9 cellular contexts compared by ENCODE assay signal in genomic region chr5:132180134-132180745, GRCh38. TPM values are rescaled to one million over a fixed set of nuclear protein-coding genes. Genes with fewer than 3 reads are reported as not detected.
DNase-seq lines count a peak whose midpoint lies in the region; ATAC-seq and TF ChIP-seq lines count a peak whose summit lies in the region.
"Had no signal": no experiment of that assay in that cellular context is flagged by ENCODE, and none has a peak within 500 bp of the region (broad histone marks: within the 10 kb centered on the region; RNA-seq: fewer than 3 reads in every experiment).

No MANE protein-coding gene starts in this region.

- H3K4ac ChIP-seq in IMR-90 (ENCODE audit: low read depth, low read length) = no peak overlapping the region

- H3K27me3 Mint-ChIP-seq in T-helper 17 cell = no peaks in the 10 kb centered on the region
- H3K27me3 Mint-ChIP-seq: central memory CD8-positive, alpha-beta T cell had no signal

- no peak overlapping the region for H3K27ac ChIP-seq in IMR-90 (ENCODE audit: insufficient read depth, low read length)

- no peak overlapping the region for H2AK5ac ChIP-seq in IMR-90 (ENCODE audit: low read depth, low read length)

- H3K9me1 ChIP-seq in IMR-90 (ENCODE audit: insufficient read depth, low read length) = 0 out of 2 replicates have a peak, but pooled peaks cover 3% of the 10 kb centered on the region

- no peak overlapping the region for H2BK120ac ChIP-seq in IMR-90 (ENCODE audit: low read depth, low read length)

- DNase-seq in NCI-H510A treated with DMSO at 0.1 percent for 48 hours (lab: John Stamatoyannopoulos, UW) (peak; percentile 31), NCI-H510A (lab: John Stamatoyannopoulos, UW) (no peak), IMR-90 (peak; percentile 74), T-helper 17 cell (no peak), fibroblast of pulmonary artery (ENCODE audit: low read depth) (peak; percentile 82), omental fat pad (ENCODE audit: low spot score) (no peak), NCI-H345 treated with DMSO at 0.1 percent for 48 hours (lab: John Stamatoyannopoulos, UW; ENCODE audit: unreplicated experiment) (no peak)

- peaks cover 2% of the 10 kb centered on the region; the same call in 1 of the 2 replicates for H3K4me1 ChIP-seq in IMR-90 (ENCODE audit: control insufficient read depth, insufficient read depth, low read length)

- no peak overlapping the region for H3K18ac ChIP-seq in IMR-90 (ENCODE audit: low read depth, low read length)

- H2AFZ ChIP-seq in IMR-90 (replicated peaks; ENCODE audit: low read length, poor library complexity) = peak overlapping the region; percentile 47

- intact Hi-C loops in IMR-90 (cut with micrococcal nuclease) = loop anchor here (2.0 to 5.0 kb wide), 3 partner anchors 115 to 207 kb away; partner anchors contain the start of gene SLC22A5

- peak; percentile 75 for ATAC-seq in IMR-90 (ENCODE audit: low read depth)
- no peak for ATAC-seq in T-helper 17 cell
- peak; percentile 35 for ATAC-seq in omental fat pad (ENCODE audit: low FRiP score)
- ATAC-seq in HG02870 (IDR thresholded peaks at IDR 0.05; ENCODE audit: unreplicated experiment) = no peak

- no peak overlapping the region for H2BK5ac ChIP-seq in IMR-90 (ENCODE audit: low read depth, low read length, poor library complexity, severe bottlenecking)

- CTCF ChIA-PET in IMR-90 (lab: Yijun Ruan, JAX) = interaction anchor here (0.6 to 1.4 kb wide), 19 partner anchors 9 to 650 kb away, joined by 3 to 12 read pairs (median 3); partner anchors contain the start of gene IRF1

- WGBS in IMR-90 (ENCODE audit: extremely low coverage in 2 of 2, insufficient read length in 1 of 2), 2 experiments = no CpG with 5 or more reads among the region's 8 CpGs

- H3K4me3 Mint-ChIP-seq in T-helper 17 cell = peak overlapping the region; percentile 10
- H3K4me3 Mint-ChIP-seq: central memory CD8-positive, alpha-beta T cell had no signal

- H4K20me1 ChIP-seq in IMR-90 (ENCODE audit: insufficient read depth, low read length) = no peaks in the 10 kb centered on the region

- TF ChIP-seq CTCF in IMR-90 (conservative IDR thresholded peaks at IDR 0.05; ENCODE audit: low read depth, low read length) (peak; percentile 88), fibroblast of pulmonary artery (IDR thresholded peaks at IDR 0.05; ENCODE audit: low read length, missing control alignments) (peak; percentile 84), omental fat pad (IDR thresholded peaks at IDR 0.05) (peak in 1 of 3 donors; percentile 57)

- no peak overlapping the region for H3K23ac ChIP-seq in IMR-90 (ENCODE audit: low read depth, low read length)

- dilution Hi-C loops in IMR-90 (cut with HindIII; ENCODE audit: low sequenced_read_pairs, unreplicated experiment) = no loop called here

- H4K91ac ChIP-seq in IMR-90 (ENCODE audit: insufficient read depth, low read depth, low read length) = no peak overlapping the region

- TF ChIP-seq RAD21 in IMR-90 (IDR thresholded peaks at IDR 0.05; ENCODE audit: low read length) = peak; percentile 72

- no peaks in the 10 kb centered on the region for H3K36me3 ChIP-seq in IMR-90 (ENCODE audit: control insufficient read depth, insufficient read depth, low read length)

- H3K4me2 ChIP-seq in IMR-90 (ENCODE audit: low read depth, low read length) = peak overlapping the region; percentile 48; the same call in 1 of the 2 replicates

- no peak overlapping the region for H3K56ac ChIP-seq in IMR-90 (ENCODE audit: extremely low read depth, insufficient read depth, low read length)

- no peak overlapping the region for H2AK9ac ChIP-seq in IMR-90 (replicated peaks; ENCODE audit: low read depth, low read length, poor library complexity)

- in situ Hi-C loops in IMR-90 (cut with MboI; ENCODE audit: low sequenced_read_pairs) = loop anchor here (5.0 kb wide), 1 partner anchor 113 kb away; no protein-coding TSS in a partner anchor

- H3K4me3 ChIP-seq in IMR-90 (ENCODE audit: insufficient read depth, low read depth, low read length) = no peak overlapping the region
- no peak overlapping the region for H3K4me3 ChIP-seq in fibroblast of pulmonary artery (replicated peaks; ENCODE audit: low read depth, low read length)

- H3K27me3 ChIP-seq in IMR-90 (ENCODE audit: control insufficient read depth, insufficient read depth, low read length) = no peaks in the 10 kb centered on the region

- H4K8ac ChIP-seq in IMR-90 (ENCODE audit: low read depth in 2 of 2, low read length in 2 of 2) = peak overlapping the region in 1 of 2 experiments; percentile 46; a peak in 1 of 4 replicates

- peaks cover 18% of the 10 kb centered on the region for H3K4me1 Mint-ChIP-seq in T-helper 17 cell

- no peak overlapping the region for H3K14ac ChIP-seq in IMR-90 (replicated peaks; ENCODE audit: low read depth, low read length)

- no peak overlapping the region for H2BK15ac ChIP-seq in IMR-90 (ENCODE audit: low read depth, low read length)

- peak overlapping the region; percentile 4; the same call in 1 of the 2 replicates for H4K5ac ChIP-seq in IMR-90 (ENCODE audit: low read depth, low read length)

- peak overlapping the region; percentile 49 for H3K27ac Mint-ChIP-seq in T-helper 17 cell

- H3K36me3 Mint-ChIP-seq in T-helper 17 cell (ENCODE audit: low read depth) = no peaks in the 10 kb centered on the region

- no TSS peak for BruUV-seq in IMR-90 (replicated peaks; lab: Mats Ljungman, UMichigan)

- POLR2A ChIA-PET in IMR-90 (lab: Charles Lee; ENCODE audit: unreplicated experiment) = no interaction called here

- no peak overlapping the region for H3K9ac ChIP-seq in IMR-90 (ENCODE audit: low read depth, low read length)

- H2BK20ac ChIP-seq in IMR-90 (ENCODE audit: low read depth, low read length) = no peak overlapping the region

- H3K9me3 ChIP-seq in IMR-90 (ENCODE audit: control insufficient read depth, insufficient read depth, low read length) = no peaks in the 10 kb centered on the region
- H3K9me3 ChIP-seq in T-helper 17 cell (ENCODE audit: control insufficient read depth, low read length, poor library complexity, severe bottlenecking) = no peaks in the 10 kb centered on the region

- H3K79me1 ChIP-seq in IMR-90 (ENCODE audit: low read depth in 1 of 2, low read length in 2 of 2) = no peaks in the 10 kb centered on the region

- no peak for TF ChIP-seq POLR2A in IMR-90 (IDR thresholded peaks at IDR 0.05; ENCODE audit: low read depth, low read length)

TF ChIP-seq in IMR-90, 13 proteins besides CTCF, POLR2A, EP300 and RAD21:
- TF ChIP-seq CEBPB (IDR thresholded peaks at IDR 0.05; ENCODE audit: low read depth, low read length) (no peak), SMC3 (IDR thresholded peaks at IDR 0.05; ENCODE audit: low read depth, low read length) (peak; percentile 77)
TF ChIP-seq in IMR-90: peak in this region for 1.

RNA-seq across cellular contexts. Expression of gene P4HA2, which starts 47.4 kb away (rescaled TPM):
- 190 and 225 TPM in 2 replicates for total RNA-seq in IMR-90 (2012; rRNA removed)
- polyA plus RNA-seq in IMR-90 (2012; rRNA removed) = 184 and 186 TPM in 2 replicates
- 144 and 191 TPM in 2 replicates for polyA plus RNA-seq in IMR-90 (2012; cell fraction: cytosol; rRNA removed)
- polyA plus RNA-seq in IMR-90 (2012; cell fraction: nucleus; rRNA removed; ENCODE audit: low replicate concordance) = 99.1 and 183 TPM in 2 replicates
- under 1 TPM in 1 of 2 donors, not detected in 1; 0.50 TPM for total RNA-seq in T-helper 17 cell
- total RNA-seq in omental fat pad = 10 to 100 TPM; 15.8 to 37.7 (median 25.6) TPM

Comparison
In these comparisons a context has a peak if more than half of its experiments do, and no peak if none do; other contexts are left out.
1. DNase-seq: peak in NCI-H510A treated with DMSO at 0.1 percent for 48 hours (single experiment), IMR-90 (single experiment) and fibroblast of pulmonary artery (single experiment); none in NCI-H510A (single experiment), T-helper 17 cell (0 of 3), omental fat pad (single experiment) and NCI-H345 treated with DMSO at 0.1 percent for 48 hours (single experiment).
2. ATAC-seq: peak in IMR-90 (single experiment) and omental fat pad (single experiment); none in T-helper 17 cell (single experiment) and HG02870 (single experiment).
3. RNA of gene P4HA2, which starts 47.4 kb away (total RNA-seq): 190 to 225 TPM in IMR-90 and 15.8 to 37.7 TPM in omental fat pad; 0.50 TPM in T-helper 17 cell; every median in the first group is over 10 times any median in the second.